Comparison of ENCODE assay signal across 1 cellular context in the genomic region with DNA sequence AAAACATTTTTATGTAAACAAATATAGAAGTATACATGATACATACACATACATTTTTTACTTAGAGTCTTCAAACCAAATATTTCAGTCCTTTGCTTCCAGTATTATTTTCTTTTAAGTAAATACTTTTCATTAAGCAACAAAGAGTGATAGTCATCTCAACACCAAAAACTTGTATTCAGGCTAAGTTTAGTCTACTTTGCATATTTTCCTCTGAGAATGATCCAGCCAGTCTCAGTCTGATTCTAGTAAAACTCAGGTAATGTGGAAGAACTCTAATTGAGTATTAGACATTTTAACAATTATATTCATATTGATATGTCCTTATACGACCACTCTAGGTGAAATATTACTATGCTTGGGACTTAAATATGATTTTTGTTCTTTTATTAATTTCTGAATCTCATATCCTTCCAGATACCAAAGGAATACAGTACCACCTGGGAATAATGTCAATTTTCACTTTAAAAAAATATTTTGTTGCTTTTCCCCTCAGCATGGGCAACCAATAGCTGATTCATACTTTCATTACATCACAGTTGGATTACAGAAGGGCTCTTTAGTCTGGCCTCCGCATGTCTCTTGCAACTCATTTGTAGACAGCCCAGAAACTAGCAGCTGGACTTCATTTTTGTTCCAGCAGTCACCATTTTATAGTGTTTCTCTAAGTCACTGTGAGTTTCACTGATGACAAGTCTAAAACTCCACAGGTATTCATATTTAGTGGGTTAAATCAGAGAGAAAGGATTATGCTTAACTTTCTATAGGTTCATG.
TF ChIP-seq lines count a peak whose summit lies in the region.

No MANE protein-coding gene starts in this region.

TF ChIP-seq in GM12878, 131 proteins besides CTCF, POLR2A, EP300 and RAD21 (continued from another document and continues in another):
- TF ChIP-seq ZZZ3 (IDR thresholded peaks at IDR 0.05; ENCODE audit: control insufficient read depth, insufficient read length, low read depth), result no peak
- TF ChIP-seq MYB (IDR thresholded peaks at IDR 0.05; ENCODE audit: borderline replicate concordance, low read depth, low read length), result no peak
- no peak for TF ChIP-seq NR2C2 (IDR thresholded peaks at IDR 0.05; ENCODE audit: borderline replicate concordance, control insufficient read depth, insufficient read length, low read depth)
- no peak for TF ChIP-seq BRCA1 (IDR thresholded peaks at IDR 0.05; ENCODE audit: low read depth, low read length)
- TF ChIP-seq JUNB (IDR thresholded peaks at IDR 0.05), result peak; percentile 84
- TF ChIP-seq NR2C1 (IDR thresholded peaks at IDR 0.05), result no peak
- TF ChIP-seq, protein P1, sequence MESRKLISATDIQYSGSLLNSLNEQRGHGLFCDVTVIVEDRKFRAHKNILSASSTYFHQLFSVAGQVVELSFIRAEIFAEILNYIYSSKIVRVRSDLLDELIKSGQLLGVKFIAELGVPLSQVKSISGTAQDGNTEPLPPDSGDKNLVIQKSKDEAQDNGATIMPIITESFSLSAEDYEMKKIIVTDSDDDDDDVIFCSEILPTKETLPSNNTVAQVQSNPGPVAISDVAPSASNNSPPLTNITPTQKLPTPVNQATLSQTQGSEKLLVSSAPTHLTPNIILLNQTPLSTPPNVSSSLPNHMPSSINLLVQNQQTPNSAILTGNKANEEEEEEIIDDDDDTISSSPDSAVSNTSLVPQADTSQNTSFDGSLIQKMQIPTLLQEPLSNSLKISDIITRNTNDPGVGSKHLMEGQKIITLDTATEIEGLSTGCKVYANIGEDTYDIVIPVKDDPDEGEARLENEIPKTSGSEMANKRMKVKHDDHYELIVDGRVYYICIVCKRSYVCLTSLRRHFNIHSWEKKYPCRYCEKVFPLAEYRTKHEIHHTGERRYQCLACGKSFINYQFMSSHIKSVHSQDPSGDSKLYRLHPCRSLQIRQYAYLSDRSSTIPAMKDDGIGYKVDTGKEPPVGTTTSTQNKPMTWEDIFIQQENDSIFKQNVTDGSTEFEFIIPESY (IDR thresholded peaks at IDR 0.05), result no peak
- TF ChIP-seq, protein P2, sequence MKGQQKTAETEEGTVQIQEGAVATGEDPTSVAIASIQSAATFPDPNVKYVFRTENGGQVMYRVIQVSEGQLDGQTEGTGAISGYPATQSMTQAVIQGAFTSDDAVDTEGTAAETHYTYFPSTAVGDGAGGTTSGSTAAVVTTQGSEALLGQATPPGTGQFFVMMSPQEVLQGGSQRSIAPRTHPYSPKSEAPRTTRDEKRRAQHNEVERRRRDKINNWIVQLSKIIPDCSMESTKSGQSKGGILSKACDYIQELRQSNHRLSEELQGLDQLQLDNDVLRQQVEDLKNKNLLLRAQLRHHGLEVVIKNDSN (IDR thresholded peaks at IDR 0.05; ENCODE audit: borderline replicate concordance, extremely low read length, insufficient read depth, low read depth, low read length), result no peak
- TF ChIP-seq, protein P3, sequence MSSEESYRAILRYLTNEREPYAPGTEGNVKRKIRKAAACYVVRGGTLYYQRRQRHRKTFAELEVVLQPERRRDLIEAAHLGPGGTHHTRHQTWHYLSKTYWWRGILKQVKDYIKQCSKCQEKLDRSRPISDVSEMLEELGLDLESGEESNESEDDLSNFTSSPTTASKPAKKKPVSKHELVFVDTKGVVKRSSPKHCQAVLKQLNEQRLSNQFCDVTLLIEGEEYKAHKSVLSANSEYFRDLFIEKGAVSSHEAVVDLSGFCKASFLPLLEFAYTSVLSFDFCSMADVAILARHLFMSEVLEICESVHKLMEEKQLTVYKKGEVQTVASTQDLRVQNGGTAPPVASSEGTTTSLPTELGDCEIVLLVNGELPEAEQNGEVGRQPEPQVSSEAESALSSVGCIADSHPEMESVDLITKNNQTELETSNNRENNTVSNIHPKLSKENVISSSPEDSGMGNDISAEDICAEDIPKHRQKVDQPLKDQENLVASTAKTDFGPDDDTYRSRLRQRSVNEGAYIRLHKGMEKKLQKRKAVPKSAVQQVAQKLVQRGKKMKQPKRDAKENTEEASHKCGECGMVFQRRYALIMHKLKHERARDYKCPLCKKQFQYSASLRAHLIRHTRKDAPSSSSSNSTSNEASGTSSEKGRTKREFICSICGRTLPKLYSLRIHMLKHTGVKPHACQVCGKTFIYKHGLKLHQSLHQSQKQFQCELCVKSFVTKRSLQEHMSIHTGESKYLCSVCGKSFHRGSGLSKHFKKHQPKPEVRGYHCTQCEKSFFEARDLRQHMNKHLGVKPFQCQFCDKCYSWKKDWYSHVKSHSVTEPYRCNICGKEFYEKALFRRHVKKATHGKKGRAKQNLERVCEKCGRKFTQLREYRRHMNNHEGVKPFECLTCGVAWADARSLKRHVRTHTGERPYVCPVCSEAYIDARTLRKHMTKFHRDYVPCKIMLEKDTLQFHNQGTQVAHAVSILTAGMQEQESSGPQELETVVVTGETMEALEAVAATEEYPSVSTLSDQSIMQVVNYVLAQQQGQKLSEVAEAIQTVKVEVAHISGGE (CRISPR knock-in tag; IDR thresholded peaks at IDR 0.05), result no peak
- no peak for TF ChIP-seq SIN3A (IDR thresholded peaks at IDR 0.05; ENCODE audit: low read depth, low read length)
- no peak for TF ChIP-seq SMAD1 (IDR thresholded peaks at IDR 0.05; ENCODE audit: low read depth, partially characterized antibody)
- peak; percentile 86 for TF ChIP-seq NFIC (IDR thresholded peaks at IDR 0.05; ENCODE audit: low read depth, low read length)
- TF ChIP-seq HCFC1 (IDR thresholded peaks at IDR 0.05; ENCODE audit: low read length), result no peak
- no peak for TF ChIP-seq TAF1 (IDR thresholded peaks at IDR 0.05; ENCODE audit: borderline replicate concordance, low read depth, low read length)
- no peak for TF ChIP-seq ZNF622 (IDR thresholded peaks at IDR 0.05)
- TF ChIP-seq, protein P4, sequence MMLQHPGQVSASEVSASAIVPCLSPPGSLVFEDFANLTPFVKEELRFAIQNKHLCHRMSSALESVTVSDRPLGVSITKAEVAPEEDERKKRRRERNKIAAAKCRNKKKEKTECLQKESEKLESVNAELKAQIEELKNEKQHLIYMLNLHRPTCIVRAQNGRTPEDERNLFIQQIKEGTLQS (IDR thresholded peaks at IDR 0.05; ENCODE audit: borderline replicate concordance, extremely low read depth, low read depth, low read length), result no peak
- TF ChIP-seq RBBP5 (conservative IDR thresholded peaks at IDR 0.05), result no peak
- TF ChIP-seq IKZF2 (IDR thresholded peaks at IDR 0.05), result no peak
- TF ChIP-seq SMC3 (IDR thresholded peaks at IDR 0.05; ENCODE audit: borderline replicate concordance, low read length), result no peak
- TF ChIP-seq MTA3 (IDR thresholded peaks at IDR 0.05; ENCODE audit: borderline replicate concordance, low read length), result peak; percentile 39; the same call in 1 of the 2 replicates
- TF ChIP-seq NFYA (IDR thresholded peaks at IDR 0.05; ENCODE audit: borderline replicate concordance, low read depth, low read length), result no peak
- TF ChIP-seq ZNF217 (IDR thresholded peaks at IDR 0.05), result no peak
- no peak; the same call in 1 of the 2 replicates for TF ChIP-seq KDM1A (IDR thresholded peaks at IDR 0.05; ENCODE audit: borderline replicate concordance)
- TF ChIP-seq SRF (IDR thresholded peaks at IDR 0.05; ENCODE audit: low read depth in 2 of 2, low read length in 2 of 2), result no peak
- TF ChIP-seq, protein P5, sequence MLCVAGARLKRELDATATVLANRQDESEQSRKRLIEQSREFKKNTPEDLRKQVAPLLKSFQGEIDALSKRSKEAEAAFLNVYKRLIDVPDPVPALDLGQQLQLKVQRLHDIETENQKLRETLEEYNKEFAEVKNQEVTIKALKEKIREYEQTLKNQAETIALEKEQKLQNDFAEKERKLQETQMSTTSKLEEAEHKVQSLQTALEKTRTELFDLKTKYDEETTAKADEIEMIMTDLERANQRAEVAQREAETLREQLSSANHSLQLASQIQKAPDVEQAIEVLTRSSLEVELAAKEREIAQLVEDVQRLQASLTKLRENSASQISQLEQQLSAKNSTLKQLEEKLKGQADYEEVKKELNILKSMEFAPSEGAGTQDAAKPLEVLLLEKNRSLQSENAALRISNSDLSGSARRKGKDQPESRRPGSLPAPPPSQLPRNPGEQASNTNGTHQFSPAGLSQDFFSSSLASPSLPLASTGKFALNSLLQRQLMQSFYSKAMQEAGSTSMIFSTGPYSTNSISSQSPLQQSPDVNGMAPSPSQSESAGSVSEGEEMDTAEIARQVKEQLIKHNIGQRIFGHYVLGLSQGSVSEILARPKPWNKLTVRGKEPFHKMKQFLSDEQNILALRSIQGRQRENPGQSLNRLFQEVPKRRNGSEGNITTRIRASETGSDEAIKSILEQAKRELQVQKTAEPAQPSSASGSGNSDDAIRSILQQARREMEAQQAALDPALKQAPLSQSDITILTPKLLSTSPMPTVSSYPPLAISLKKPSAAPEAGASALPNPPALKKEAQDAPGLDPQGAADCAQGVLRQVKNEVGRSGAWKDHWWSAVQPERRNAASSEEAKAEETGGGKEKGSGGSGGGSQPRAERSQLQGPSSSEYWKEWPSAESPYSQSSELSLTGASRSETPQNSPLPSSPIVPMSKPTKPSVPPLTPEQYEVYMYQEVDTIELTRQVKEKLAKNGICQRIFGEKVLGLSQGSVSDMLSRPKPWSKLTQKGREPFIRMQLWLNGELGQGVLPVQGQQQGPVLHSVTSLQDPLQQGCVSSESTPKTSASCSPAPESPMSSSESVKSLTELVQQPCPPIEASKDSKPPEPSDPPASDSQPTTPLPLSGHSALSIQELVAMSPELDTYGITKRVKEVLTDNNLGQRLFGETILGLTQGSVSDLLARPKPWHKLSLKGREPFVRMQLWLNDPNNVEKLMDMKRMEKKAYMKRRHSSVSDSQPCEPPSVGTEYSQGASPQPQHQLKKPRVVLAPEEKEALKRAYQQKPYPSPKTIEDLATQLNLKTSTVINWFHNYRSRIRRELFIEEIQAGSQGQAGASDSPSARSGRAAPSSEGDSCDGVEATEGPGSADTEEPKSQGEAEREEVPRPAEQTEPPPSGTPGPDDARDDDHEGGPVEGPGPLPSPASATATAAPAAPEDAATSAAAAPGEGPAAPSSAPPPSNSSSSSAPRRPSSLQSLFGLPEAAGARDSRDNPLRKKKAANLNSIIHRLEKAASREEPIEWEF (IDR thresholded peaks at IDR 0.05; ENCODE audit: insufficient replicate concordance, low read depth, low read length), result no peak
- TF ChIP-seq POLR2AphosphoS2 (IDR thresholded peaks at IDR 0.05; ENCODE audit: low read depth, low read length), result no peak
- peak; percentile 5; the same call in 1 of the 2 replicates for TF ChIP-seq RUNX3 (IDR thresholded peaks at IDR 0.05; ENCODE audit: low read length)
- no peak for TF ChIP-seq EZH2 (IDR thresholded peaks at IDR 0.05; ENCODE audit: borderline replicate concordance, control insufficient read depth, low read depth, low read length)
- no peak for TF ChIP-seq DPF2 (IDR thresholded peaks at IDR 0.05)
- TF ChIP-seq, protein P6, sequence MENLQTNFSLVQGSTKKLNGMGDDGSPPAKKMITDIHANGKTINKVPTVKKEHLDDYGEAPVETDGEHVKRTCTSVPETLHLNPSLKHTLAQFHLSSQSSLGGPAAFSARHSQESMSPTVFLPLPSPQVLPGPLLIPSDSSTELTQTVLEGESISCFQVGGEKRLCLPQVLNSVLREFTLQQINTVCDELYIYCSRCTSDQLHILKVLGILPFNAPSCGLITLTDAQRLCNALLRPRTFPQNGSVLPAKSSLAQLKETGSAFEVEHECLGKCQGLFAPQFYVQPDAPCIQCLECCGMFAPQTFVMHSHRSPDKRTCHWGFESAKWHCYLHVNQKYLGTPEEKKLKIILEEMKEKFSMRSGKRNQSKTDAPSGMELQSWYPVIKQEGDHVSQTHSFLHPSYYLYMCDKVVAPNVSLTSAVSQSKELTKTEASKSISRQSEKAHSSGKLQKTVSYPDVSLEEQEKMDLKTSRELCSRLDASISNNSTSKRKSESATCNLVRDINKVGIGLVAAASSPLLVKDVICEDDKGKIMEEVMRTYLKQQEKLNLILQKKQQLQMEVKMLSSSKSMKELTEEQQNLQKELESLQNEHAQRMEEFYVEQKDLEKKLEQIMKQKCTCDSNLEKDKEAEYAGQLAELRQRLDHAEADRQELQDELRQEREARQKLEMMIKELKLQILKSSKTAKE (IDR thresholded peaks at IDR 0.05; ENCODE audit: low read depth, poor library complexity, severe bottlenecking), result no peak
- peak; percentile 86 for TF ChIP-seq YY1 (IDR thresholded peaks at IDR 0.05; ENCODE audit: low read depth, low read length)
- TF ChIP-seq TBL1XR1 (IDR thresholded peaks at IDR 0.05; ENCODE audit: low read depth, low read length), result no peak
- no peak for TF ChIP-seq CHD1 (IDR thresholded peaks at IDR 0.05; ENCODE audit: low read depth, low read length)
- no peak for TF ChIP-seq SUPT20H (IDR thresholded peaks at IDR 0.05; ENCODE audit: borderline replicate concordance, control insufficient read depth, low read depth, low read length)
- TF ChIP-seq, protein P7, sequence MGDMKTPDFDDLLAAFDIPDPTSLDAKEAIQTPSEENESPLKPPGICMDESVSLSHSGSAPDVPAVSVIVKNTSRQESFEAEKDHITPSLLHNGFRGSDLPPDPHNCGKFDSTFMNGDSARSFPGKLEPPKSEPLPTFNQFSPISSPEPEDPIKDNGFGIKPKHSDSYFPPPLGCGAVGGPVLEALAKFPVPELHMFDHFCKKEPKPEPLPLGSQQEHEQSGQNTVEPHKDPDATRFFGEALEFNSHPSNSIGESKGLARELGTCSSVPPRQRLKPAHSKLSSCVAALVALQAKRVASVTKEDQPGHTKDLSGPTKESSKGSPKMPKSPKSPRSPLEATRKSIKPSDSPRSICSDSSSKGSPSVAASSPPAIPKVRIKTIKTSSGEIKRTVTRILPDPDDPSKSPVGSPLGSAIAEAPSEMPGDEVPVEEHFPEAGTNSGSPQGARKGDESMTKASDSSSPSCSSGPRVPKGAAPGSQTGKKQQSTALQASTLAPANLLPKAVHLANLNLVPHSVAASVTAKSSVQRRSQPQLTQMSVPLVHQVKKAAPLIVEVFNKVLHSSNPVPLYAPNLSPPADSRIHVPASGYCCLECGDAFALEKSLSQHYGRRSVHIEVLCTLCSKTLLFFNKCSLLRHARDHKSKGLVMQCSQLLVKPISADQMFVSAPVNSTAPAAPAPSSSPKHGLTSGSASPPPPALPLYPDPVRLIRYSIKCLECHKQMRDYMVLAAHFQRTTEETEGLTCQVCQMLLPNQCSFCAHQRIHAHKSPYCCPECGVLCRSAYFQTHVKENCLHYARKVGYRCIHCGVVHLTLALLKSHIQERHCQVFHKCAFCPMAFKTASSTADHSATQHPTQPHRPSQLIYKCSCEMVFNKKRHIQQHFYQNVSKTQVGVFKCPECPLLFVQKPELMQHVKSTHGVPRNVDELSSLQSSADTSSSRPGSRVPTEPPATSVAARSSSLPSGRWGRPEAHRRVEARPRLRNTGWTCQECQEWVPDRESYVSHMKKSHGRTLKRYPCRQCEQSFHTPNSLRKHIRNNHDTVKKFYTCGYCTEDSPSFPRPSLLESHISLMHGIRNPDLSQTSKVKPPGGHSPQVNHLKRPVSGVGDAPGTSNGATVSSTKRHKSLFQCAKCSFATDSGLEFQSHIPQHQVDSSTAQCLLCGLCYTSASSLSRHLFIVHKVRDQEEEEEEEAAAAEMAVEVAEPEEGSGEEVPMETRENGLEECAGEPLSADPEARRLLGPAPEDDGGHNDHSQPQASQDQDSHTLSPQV (IDR thresholded peaks at IDR 0.05), result no peak
- no peak for TF ChIP-seq HDGF (IDR thresholded peaks at IDR 0.05)
- TF ChIP-seq RB1 (IDR thresholded peaks at IDR 0.05; ENCODE audit: borderline replicate concordance), result no peak
- TF ChIP-seq MXI1 (IDR thresholded peaks at IDR 0.05; ENCODE audit: low read depth, low read length), result no peak
- no peak for TF ChIP-seq RFX5 (IDR thresholded peaks at IDR 0.05; ENCODE audit: low read depth, low read length)
- peak; percentile 88 for TF ChIP-seq MEF2A (IDR thresholded peaks at IDR 0.05; ENCODE audit: insufficient read depth, low read depth, low read length)
- no peak for TF ChIP-seq NR2F1 (conservative IDR thresholded peaks at IDR 0.05)
- TF ChIP-seq IKZF1 (conservative IDR thresholded peaks at IDR 0.05), result no peak
- TF ChIP-seq CBFB (IDR thresholded peaks at IDR 0.05; ENCODE audit: low read depth), result no peak
- TF ChIP-seq TARDBP (IDR thresholded peaks at IDR 0.05; ENCODE audit: borderline replicate concordance), result no peak
- no peak for TF ChIP-seq ZSCAN29 (IDR thresholded peaks at IDR 0.05)
- TF ChIP-seq SIX5 (IDR thresholded peaks at IDR 0.05; ENCODE audit: low read depth, low read length, severe bottlenecking), result no peak
